In the genomic region with DNA sequence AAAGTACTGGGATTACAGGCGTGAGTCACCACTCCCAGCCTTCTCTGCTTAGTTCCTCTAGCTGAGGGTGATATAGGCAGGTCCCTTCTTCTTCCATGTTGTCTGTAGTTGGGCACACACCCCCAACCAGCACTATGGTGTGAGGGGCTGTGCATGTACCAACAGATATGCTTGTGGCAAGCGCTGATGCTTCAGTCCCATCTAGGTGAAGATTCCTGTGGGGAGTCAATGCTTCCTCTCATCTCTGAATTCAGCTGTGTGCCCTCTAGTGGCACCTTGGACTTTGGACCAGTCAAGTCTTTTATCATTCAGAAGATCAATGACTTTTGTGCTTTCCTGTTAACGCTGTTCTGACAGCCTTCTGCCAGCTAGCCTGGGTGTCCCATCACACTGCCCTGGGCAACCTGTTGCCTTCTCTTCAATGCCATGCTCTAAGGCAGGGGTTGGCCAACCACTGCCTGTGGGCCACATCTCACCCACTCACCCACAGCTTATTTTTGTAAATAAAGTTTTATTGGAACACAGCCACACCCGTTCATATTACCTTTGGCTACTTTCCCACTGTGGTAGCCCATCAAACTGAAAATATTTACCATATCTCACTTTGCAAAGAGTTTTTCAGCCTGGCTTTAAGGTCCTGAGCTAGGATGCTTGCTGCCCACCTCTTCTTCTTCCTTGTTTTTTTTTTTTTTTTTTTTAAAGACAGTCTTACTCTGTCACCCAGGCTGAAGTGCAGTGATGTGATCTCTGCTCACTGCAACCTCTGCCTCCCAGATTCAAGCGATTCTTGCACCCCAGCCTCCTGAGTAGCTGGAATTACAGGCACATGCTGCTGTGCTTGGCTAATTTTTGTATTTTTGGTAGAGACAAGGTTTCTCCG, we compare ENCODE assay signal across 1 cellular context.
TF ChIP-seq lines count a peak whose summit lies in the region.

No MANE protein-coding gene starts in this region.

TF ChIP-seq in HCT116, 20 proteins besides CTCF, POLR2A, EP300 and RAD21:
- TF ChIP-seq, protein P1, sequence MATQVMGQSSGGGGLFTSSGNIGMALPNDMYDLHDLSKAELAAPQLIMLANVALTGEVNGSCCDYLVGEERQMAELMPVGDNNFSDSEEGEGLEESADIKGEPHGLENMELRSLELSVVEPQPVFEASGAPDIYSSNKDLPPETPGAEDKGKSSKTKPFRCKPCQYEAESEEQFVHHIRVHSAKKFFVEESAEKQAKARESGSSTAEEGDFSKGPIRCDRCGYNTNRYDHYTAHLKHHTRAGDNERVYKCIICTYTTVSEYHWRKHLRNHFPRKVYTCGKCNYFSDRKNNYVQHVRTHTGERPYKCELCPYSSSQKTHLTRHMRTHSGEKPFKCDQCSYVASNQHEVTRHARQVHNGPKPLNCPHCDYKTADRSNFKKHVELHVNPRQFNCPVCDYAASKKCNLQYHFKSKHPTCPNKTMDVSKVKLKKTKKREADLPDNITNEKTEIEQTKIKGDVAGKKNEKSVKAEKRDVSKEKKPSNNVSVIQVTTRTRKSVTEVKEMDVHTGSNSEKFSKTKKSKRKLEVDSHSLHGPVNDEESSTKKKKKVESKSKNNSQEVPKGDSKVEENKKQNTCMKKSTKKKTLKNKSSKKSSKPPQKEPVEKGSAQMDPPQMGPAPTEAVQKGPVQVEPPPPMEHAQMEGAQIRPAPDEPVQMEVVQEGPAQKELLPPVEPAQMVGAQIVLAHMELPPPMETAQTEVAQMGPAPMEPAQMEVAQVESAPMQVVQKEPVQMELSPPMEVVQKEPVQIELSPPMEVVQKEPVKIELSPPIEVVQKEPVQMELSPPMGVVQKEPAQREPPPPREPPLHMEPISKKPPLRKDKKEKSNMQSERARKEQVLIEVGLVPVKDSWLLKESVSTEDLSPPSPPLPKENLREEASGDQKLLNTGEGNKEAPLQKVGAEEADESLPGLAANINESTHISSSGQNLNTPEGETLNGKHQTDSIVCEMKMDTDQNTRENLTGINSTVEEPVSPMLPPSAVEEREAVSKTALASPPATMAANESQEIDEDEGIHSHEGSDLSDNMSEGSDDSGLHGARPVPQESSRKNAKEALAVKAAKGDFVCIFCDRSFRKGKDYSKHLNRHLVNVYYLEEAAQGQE (IDR thresholded peaks at IDR 0.05; ENCODE audit: low read depth) = no peak
- TF ChIP-seq TCF7L2 (IDR thresholded peaks at IDR 0.05; ENCODE audit: borderline replicate concordance, extremely low read depth, insufficient read depth, insufficient read length) = peak; percentile 16
